8 cellular contexts compared by ENCODE assay signal in the genomic region with DNA sequence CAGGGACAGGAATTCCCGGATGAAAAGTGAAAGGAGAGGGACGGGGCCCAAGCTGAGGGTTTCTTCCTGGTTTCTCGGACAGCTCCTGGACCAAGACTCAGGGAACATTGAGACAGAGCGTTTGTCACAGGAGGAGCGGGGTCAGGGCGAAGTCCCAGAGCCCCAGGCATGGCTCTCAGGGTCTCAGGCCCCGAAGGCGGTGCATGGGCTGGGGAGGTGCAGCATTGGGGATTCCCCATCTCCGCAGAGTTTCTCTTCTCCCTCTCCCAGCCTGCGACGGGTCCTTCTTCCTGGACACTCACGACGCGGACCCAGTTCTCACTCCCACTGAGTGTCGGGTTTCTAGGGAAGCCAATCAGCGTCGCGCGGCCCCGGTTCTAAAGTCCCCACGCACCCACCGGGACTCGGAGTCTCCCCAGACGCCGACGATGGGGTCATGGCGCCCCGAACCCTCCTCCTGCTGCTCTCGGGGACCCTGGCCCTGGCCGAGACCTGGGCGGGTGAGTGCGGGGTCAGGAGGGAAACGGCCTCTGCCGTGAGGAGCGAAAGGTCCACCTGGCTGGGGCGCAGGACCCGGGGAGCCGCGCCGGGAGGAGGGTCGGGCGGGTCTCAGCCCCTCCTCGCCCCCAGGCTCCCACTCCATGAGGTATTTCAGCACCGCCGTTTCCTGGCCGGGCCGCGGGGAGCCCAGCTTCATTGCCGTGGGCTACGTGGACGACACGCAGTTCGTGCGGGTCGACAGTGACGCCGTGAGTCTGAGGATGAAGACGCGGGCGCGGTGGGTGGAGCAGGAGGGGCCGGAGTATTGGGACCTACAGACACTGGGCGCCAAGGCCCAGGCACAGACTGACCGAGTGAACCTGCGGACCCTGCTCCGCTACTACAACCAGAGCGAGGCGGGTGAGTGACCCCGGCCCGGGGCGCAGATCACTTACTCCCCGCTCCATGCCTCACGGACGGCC. TPM values are rescaled to one million over a fixed set of nuclear protein-coding genes. Genes with fewer than 3 reads are reported as not detected.
DNase-seq lines count a peak whose midpoint lies in the region; ATAC-seq lines count a peak whose summit lies in the region.

No MANE protein-coding gene starts in this region.

- peaks cover 16% of the 10 kb centered on the region for H3K27me3 ChIP-seq in CD8-positive, alpha-beta memory T cell (ENCODE audit: insufficient read depth, low read length, poor library complexity, severe bottlenecking)
- peaks cover 4 to 19% of the 10 kb centered on the region in 2 donors for H3K27me3 ChIP-seq in naive thymus-derived CD4-positive, alpha-beta T cell (ENCODE audit: control insufficient read depth in 2 of 2, insufficient read depth in 2 of 2, low read length in 2 of 2)
- H3K27me3 ChIP-seq in aorta (ENCODE audit: control insufficient read depth in 1 of 2, insufficient read depth in 2 of 2, low read length in 1 of 2): no peaks in the 10 kb centered on the region
- no peaks in the 10 kb centered on the region for H3K27me3 ChIP-seq in SJCRH30

- H3K27me3 Mint-ChIP-seq in CD8-positive, alpha-beta memory T cell: peaks cover 32 to 53% of the 10 kb centered on the region in 2 donors
- H3K27me3 Mint-ChIP-seq in naive thymus-derived CD4-positive, alpha-beta T cell: peaks cover 30 to 65% (median 45%) of the 10 kb centered on the region in 5 donors

- no peaks in the 10 kb centered on the region for H3K9me3 ChIP-seq in CD8-positive, alpha-beta memory T cell (ENCODE audit: low read length)
- no peaks in the 10 kb centered on the region for H3K9me3 ChIP-seq in naive thymus-derived CD4-positive, alpha-beta T cell (ENCODE audit: control insufficient read depth in 2 of 3, low read length in 3 of 3)
- H3K9me3 ChIP-seq in aorta (ENCODE audit: control insufficient read depth, low read length): no peaks in the 10 kb centered on the region
- no peaks in the 10 kb centered on the region for H3K9me3 ChIP-seq in SJCRH30 (replicated peaks)

- CTCF ChIA-PET in CD8-positive, alpha-beta memory T cell (lab: Charles Lee): interaction anchor here (0.7 kb wide), 1 partner anchor 157 kb away, joined by 3 read pairs; no protein-coding TSS in a partner anchor
- CTCF ChIA-PET in naive thymus-derived CD4-positive, alpha-beta T cell (lab: Charles Lee): no interaction called here

- intact Hi-C loops in naive thymus-derived CD4-positive, alpha-beta T cell (cut with micrococcal nuclease): no loop called here
- intact Hi-C loops in aorta (cut with DNase I): loop anchor here in 1 of 2 donors (10.0 kb wide), 1 partner anchor 302 kb away; no protein-coding TSS in a partner anchor

- H3K4me3 Mint-ChIP-seq in CD8-positive, alpha-beta memory T cell: peak overlapping the region; percentile 58 to 87 (median 75)
- peak overlapping the region; percentile 71 to 86 (median 79) for H3K4me3 Mint-ChIP-seq in naive thymus-derived CD4-positive, alpha-beta T cell

- peak; percentile 26 for ATAC-seq in esophagus mucosa
- peak; percentile 65 for ATAC-seq in naive thymus-derived CD4-positive, alpha-beta T cell
- ATAC-seq in aorta (ENCODE audit: low FRiP score): peak; percentile 84

- peak in 1 of 5 donors; percentile 18 for DNase-seq in CD8-positive, alpha-beta memory T cell
- peak; percentile 13 for DNase-seq in activated CD4-positive, alpha-beta T cell treated with anti-CD3 and anti-CD28 coated beads, Interleukin-2, amount 50 U/mL, for 1 hour
- DNase-seq in naive thymus-derived CD4-positive, alpha-beta T cell: peak in 3 of 9 donors; percentile 13 to 19 (median 15)
- DNase-seq in aorta (peak; percentile 68 to 85), NCI-H187 (lab: John Stamatoyannopoulos, UW) (no peak), SJCRH30 (no peak), COLO829 (ENCODE audit: low spot score) (no peak)

- H3K27ac Mint-ChIP-seq in CD8-positive, alpha-beta memory T cell: peak overlapping the region in 1 of 8 donors; percentile 74
- no peak overlapping the region for H3K27ac Mint-ChIP-seq in naive thymus-derived CD4-positive, alpha-beta T cell

- peaks cover 15% of the 10 kb centered on the region for H3K4me1 ChIP-seq in CD8-positive, alpha-beta memory T cell (ENCODE audit: insufficient read depth, low read length)
- H3K4me1 ChIP-seq in naive thymus-derived CD4-positive, alpha-beta T cell (ENCODE audit: control insufficient read depth in 2 of 2, insufficient read depth in 2 of 2, low read length in 2 of 2): peaks cover 0 to 17% of the 10 kb centered on the region in 2 donors
- H3K4me1 ChIP-seq in aorta (ENCODE audit: control insufficient read depth in 1 of 2, insufficient read depth in 2 of 2, low read length in 2 of 2) (no peaks in the 10 kb centered on the region), SJCRH30 (no peaks in the 10 kb centered on the region)

- H3K36me3 ChIP-seq in CD8-positive, alpha-beta memory T cell (ENCODE audit: insufficient read depth, low read length): no peaks in the 10 kb centered on the region
- no peaks in the 10 kb centered on the region for H3K36me3 ChIP-seq in naive thymus-derived CD4-positive, alpha-beta T cell (ENCODE audit: control insufficient read depth in 2 of 3, insufficient read depth in 3 of 3, low read length in 3 of 3)
- H3K36me3 ChIP-seq in aorta (ENCODE audit: control insufficient read depth in 1 of 2, insufficient read depth in 2 of 2, low read length in 1 of 2) (no peaks in the 10 kb centered on the region), SJCRH30 (no peaks in the 10 kb centered on the region)

- 1 to 2% methylated on average over 73 to 74 of the region's 74 CpGs for WGBS in aorta, 2 donors

- POLR2A ChIA-PET in CD8-positive, alpha-beta memory T cell (lab: Charles Lee): no interaction called here
- POLR2A ChIA-PET in naive thymus-derived CD4-positive, alpha-beta T cell (lab: Charles Lee): no interaction called here

- H3K4me3 ChIP-seq in CD8-positive, alpha-beta memory T cell (ENCODE audit: low read length): peak overlapping the region; percentile 51
- H3K4me3 ChIP-seq in naive thymus-derived CD4-positive, alpha-beta T cell (ENCODE audit: low read length): peak overlapping the region; percentile 60
- H3K4me3 ChIP-seq in aorta (ENCODE audit: low read length in 2 of 2) (peak overlapping the region; percentile 23 to 29), SJCRH30 (no peak overlapping the region)

- no peaks in the 10 kb centered on the region for H3K9me3 Mint-ChIP-seq in CD8-positive, alpha-beta memory T cell
- H3K9me3 Mint-ChIP-seq in naive thymus-derived CD4-positive, alpha-beta T cell: no peaks in the 10 kb centered on the region

- peaks cover 13 to 24% (median 19%) of the 10 kb centered on the region in 3 donors for H3K4me1 Mint-ChIP-seq in CD8-positive, alpha-beta memory T cell
- H3K4me1 Mint-ChIP-seq in naive thymus-derived CD4-positive, alpha-beta T cell: peaks cover 11 to 25% (median 16%) of the 10 kb centered on the region in 7 donors

- peak overlapping the region; percentile 24 for H3K27ac ChIP-seq in CD8-positive, alpha-beta memory T cell (ENCODE audit: low read depth, low read length)
- H3K27ac ChIP-seq in naive thymus-derived CD4-positive, alpha-beta T cell (ENCODE audit: low read depth, low read length): peak overlapping the region; percentile 62
- H3K27ac ChIP-seq in aorta (ENCODE audit: low read depth in 1 of 2, low read length in 2 of 2) (no peak overlapping the region), SJCRH30 (no peak overlapping the region)

- peaks cover 18 to 23% (median 21%) of the 10 kb centered on the region in 3 donors for H3K36me3 Mint-ChIP-seq in CD8-positive, alpha-beta memory T cell
- peaks cover 0 to 30% (median 18%) of the 10 kb centered on the region in 5 donors for H3K36me3 Mint-ChIP-seq in naive thymus-derived CD4-positive, alpha-beta T cell

RNA-seq across cellular contexts. Expression of gene POLR1H, which starts 54.6 kb away (rescaled TPM):
- 10 to 100 TPM; 55.0 to 58.1 TPM for total RNA-seq in CD8-positive, alpha-beta memory T cell
- 123 TPM for polyA plus RNA-seq in CD8-positive, alpha-beta memory T cell
- 33.1 TPM for total RNA-seq in esophagus mucosa
- 10 to 100 TPM; 27.3 to 66.8 (median 45.0) TPM for total RNA-seq in naive thymus-derived CD4-positive, alpha-beta T cell
- polyA plus RNA-seq in naive thymus-derived CD4-positive, alpha-beta T cell: 100 to 1,000 TPM in 1 of 2 donors, 10 to 100 TPM in 1; 89.2 to 128 TPM
- total RNA-seq in aorta: 10 to 100 TPM; 20.5 to 21.4 TPM
- polyA plus RNA-seq in aorta: 10 to 100 TPM; 21.0 to 42.1 TPM
- total RNA-seq in SJCRH30 (2014; rRNA removed; shearing (Covaris generic)): 31.0 and 40.6 TPM in 2 replicates

Comparison
In these comparisons a context has a peak if more than half of its experiments do, and no peak if none do; other contexts are left out.
1. DNase-seq: peak in activated CD4-positive, alpha-beta T cell treated with anti-CD3 and anti-CD28 coated beads, Interleukin-2, amount 50 U/mL, for 1 hour (single experiment) and aorta (2 of 2); none in NCI-H187 (0 of 2), SJCRH30 (0 of 2) and COLO829 (single experiment).
2. H3K27ac ChIP-seq: peak in CD8-positive, alpha-beta memory T cell (single experiment) and naive thymus-derived CD4-positive, alpha-beta T cell (single experiment); none in aorta (0 of 2) and SJCRH30 (single experiment).
3. ATAC-seq: peak in every context shown above with its lines; median percentile 84 in aorta; 65 in naive thymus-derived CD4-positive, alpha-beta T cell; 26 in esophagus mucosa.